ENCODE assay signal across 3 cellular contexts in genomic region chr10:133127291-133128125, GRCh38.
TF ChIP-seq lines count a peak whose summit lies in the region.

No MANE protein-coding gene starts in this region.

TF ChIP-seq in SK-N-SH, 30 proteins besides CTCF, POLR2A, EP300 and RAD21 (continues in another document):
- TF ChIP-seq REST (IDR thresholded peaks at IDR 0.05; ENCODE audit: low read depth, low read length) (no peak), JUND (IDR thresholded peaks at IDR 0.05) (no peak), ELF1 (IDR thresholded peaks at IDR 0.05) (no peak), EZH2phosphoT487 (IDR thresholded peaks at IDR 0.05; ENCODE audit: borderline replicate concordance, low read depth) (no peak), FOXJ3 (CRISPR knock-in tag; IDR thresholded peaks at IDR 0.05) (no peak), TEAD4 (IDR thresholded peaks at IDR 0.05; ENCODE audit: borderline replicate concordance, insufficient read depth) (no peak), IRF3 (IDR thresholded peaks at IDR 0.05; ENCODE audit: low read depth, low read length) (no peak), GABPA (IDR thresholded peaks at IDR 0.05; ENCODE audit: low read depth) (no peak), FOSL2 (IDR thresholded peaks at IDR 0.05; ENCODE audit: borderline replicate concordance, low read depth) (no peak), TCF12 (IDR thresholded peaks at IDR 0.05) (no peak), POLR2AphosphoS5 (IDR thresholded peaks at IDR 0.05; ENCODE audit: low read depth, low read length) (no peak), USF2 (IDR thresholded peaks at IDR 0.05; ENCODE audit: borderline replicate concordance, low read depth, low read length) (no peak), MAX (IDR thresholded peaks at IDR 0.05; ENCODE audit: low read depth) (no peak), NFIC (IDR thresholded peaks at IDR 0.05; ENCODE audit: borderline replicate concordance) (no peak), GATA2 (CRISPR knock-in tag; IDR thresholded peaks at IDR 0.05) (no peak)

TF ChIP-seq in SK-N-SH treated with all-trans-retinoic acid at 6 μM for 48 hours, 23 proteins besides CTCF, POLR2A, EP300 and RAD21:
- TF ChIP-seq ZFP30 (CRISPR knock-in tag; IDR thresholded peaks at IDR 0.05) (no peak), BACH2 (CRISPR knock-in tag; IDR thresholded peaks at IDR 0.05; ENCODE audit: borderline replicate concordance) (no peak), TOX (CRISPR knock-in tag; IDR thresholded peaks at IDR 0.05; ENCODE audit: borderline replicate concordance) (no peak), POU6F1 (CRISPR knock-in tag; IDR thresholded peaks at IDR 0.05; ENCODE audit: borderline replicate concordance, low read depth) (no peak), OSR1 (CRISPR knock-in tag; IDR thresholded peaks at IDR 0.05) (no peak), RARB (CRISPR knock-in tag; IDR thresholded peaks at IDR 0.05) (no peak), ZC3H10 (CRISPR knock-in tag; IDR thresholded peaks at IDR 0.05) (no peak), ARNTL (CRISPR knock-in tag; IDR thresholded peaks at IDR 0.05; ENCODE audit: borderline replicate concordance, low read depth) (no peak), TSHZ2 (CRISPR knock-in tag; IDR thresholded peaks at IDR 0.05) (no peak), ZFP3 (CRISPR knock-in tag; IDR thresholded peaks at IDR 0.05) (no peak), PATZ1 (CRISPR knock-in tag; IDR thresholded peaks at IDR 0.05; ENCODE audit: borderline replicate concordance) (no peak), TCF4 (CRISPR knock-in tag; IDR thresholded peaks at IDR 0.05; ENCODE audit: borderline replicate concordance) (no peak), CSRNP3 (CRISPR knock-in tag; IDR thresholded peaks at IDR 0.05) (no peak), ISL1 (CRISPR knock-in tag; IDR thresholded peaks at IDR 0.05) (no peak), CSDC2 (CRISPR knock-in tag; IDR thresholded peaks at IDR 0.05) (no peak), PPARA (CRISPR knock-in tag; IDR thresholded peaks at IDR 0.05; ENCODE audit: borderline replicate concordance) (no peak)

TF ChIP-seq in H1, 55 proteins besides CTCF, POLR2A, EP300 and RAD21:
- TF ChIP-seq ATF2 (IDR thresholded peaks at IDR 0.05; ENCODE audit: low read length) (no peak), TAF1 (IDR thresholded peaks at IDR 0.05; ENCODE audit: low read depth, low read length) (0 out of 2 replicates have a peak, but pooled peaks have one; percentile 36)
